Comparison of ENCODE assay signal across 10 cellular contexts in the genomic region with DNA sequence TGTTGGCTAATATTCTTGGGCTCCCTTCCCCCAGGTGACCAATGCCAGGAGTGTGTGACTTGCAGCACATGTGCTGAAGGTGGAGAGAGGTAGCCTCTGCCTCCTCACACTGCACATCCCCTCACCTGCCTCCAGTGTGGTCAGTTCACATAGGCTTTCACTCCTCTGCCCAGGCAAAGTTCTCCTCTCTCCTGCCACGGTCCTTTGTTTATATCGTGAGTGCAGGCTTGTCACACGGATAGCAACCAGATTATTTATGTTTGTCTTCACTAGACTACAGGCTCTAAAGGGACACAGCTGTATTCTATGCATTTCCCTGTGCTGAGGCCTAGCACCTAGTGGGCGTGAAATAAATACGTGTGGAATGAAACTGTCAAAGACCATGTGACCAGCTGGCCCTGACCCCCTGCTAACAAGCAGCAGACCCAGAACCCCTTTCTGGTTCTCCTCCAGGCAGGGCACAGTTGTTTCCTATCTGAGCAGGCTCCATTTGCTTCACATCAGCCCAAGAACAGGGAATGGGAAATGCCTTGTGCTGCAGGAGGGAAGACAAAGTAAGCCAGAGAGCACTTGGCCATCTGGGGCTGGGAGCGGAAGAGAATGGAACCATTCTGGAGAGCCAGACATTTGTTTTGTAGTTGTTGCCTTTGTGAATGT. TPM values are rescaled to one million over a fixed set of nuclear protein-coding genes. Genes with fewer than 3 reads are reported as not detected.
DNase-seq lines count a peak whose midpoint lies in the region; ATAC-seq and TF ChIP-seq lines count a peak whose summit lies in the region.
"Had no signal": no experiment of that assay in that cellular context is flagged by ENCODE, and none has a peak within 500 bp of the region (broad histone marks: within the 10 kb centered on the region; RNA-seq: fewer than 3 reads in every experiment).

No MANE protein-coding gene starts in this region.

- H3K4me3 ChIP-seq in choroid plexus epithelial cell (ENCODE audit: low read depth, low read length) (no peak overlapping the region), left lung (no peak overlapping the region), upper lobe of right lung (no peak overlapping the region)

- DNase-seq in DMS79 treated with DMSO at 0.1 percent for 48 hours (lab: John Stamatoyannopoulos, UW) (peak; percentile 21), DMS79 (lab: John Stamatoyannopoulos, UW) (no peak), choroid plexus epithelial cell (ENCODE audit: low read depth) (peak; percentile 29), left lung (no peak), upper lobe of right lung (no peak)
- no peak for DNase-seq in activated T-cell treated with anti-CD3 and anti-CD28 coated beads, Interleukin-2, amount 50 U/mL, for 1 hour
- DNase-seq: activated CD4-positive, CD25-positive, alpha-beta regulatory T cell treated with anti-CD3 and anti-CD28 coated beads, Interleukin-2, amount 50 U/mL, for 72 hours had no signal

- intact Hi-C loops in left lung (cut with DNase I) (no loop called here), upper lobe of right lung (cut with DNase I) (no loop called here)

- H3K36me3 ChIP-seq in left lung (no peaks in the 10 kb centered on the region), upper lobe of right lung (no peaks in the 10 kb centered on the region)

- TF ChIP-seq CTCF in choroid plexus epithelial cell (conservative IDR thresholded peaks at IDR 0.05; ENCODE audit: low read depth, low read length): peak; percentile 3
- TF ChIP-seq CTCF in left lung (IDR thresholded peaks at IDR 0.05): no peak
- no peak for TF ChIP-seq CTCF in upper lobe of right lung (IDR thresholded peaks at IDR 0.05)

- H3K9me3 ChIP-seq in left lung (no peaks in the 10 kb centered on the region), upper lobe of right lung (no peaks in the 10 kb centered on the region)

- H3K4me1 ChIP-seq in left lung: peaks cover 0 to 8% of the 10 kb centered on the region in 2 donors
- peaks cover 12% of the 10 kb centered on the region for H3K4me1 ChIP-seq in upper lobe of right lung

- H3K27me3 ChIP-seq in left lung: no peaks in the 10 kb centered on the region
- no peaks in the 10 kb centered on the region for H3K27me3 ChIP-seq in upper lobe of right lung

- peak overlapping the region; percentile 65 to 70 for H3K27ac ChIP-seq in left lung
- H3K27ac ChIP-seq in upper lobe of right lung: peak overlapping the region; percentile 65

- ATAC-seq in left lung: peak; percentile 40
- peak; percentile 29 for ATAC-seq in upper lobe of right lung
- no peak for ATAC-seq in GM18907 (IDR thresholded peaks at IDR 0.05; ENCODE audit: unreplicated experiment)
- no peak for ATAC-seq in HG02973 (IDR thresholded peaks at IDR 0.05; ENCODE audit: unreplicated experiment)

RNA-seq across cellular contexts. Expression of a gene that starts 42.3 kb away (rescaled TPM):
- total RNA-seq in left lung (1 to 10 TPM; 2.3 to 3.1 TPM), upper lobe of right lung (1.4 TPM)

RNA-seq across cellular contexts. Expression of a gene that starts 45.5 kb away (rescaled TPM):
- total RNA-seq in left lung (not detected), upper lobe of right lung (not detected)
- total RNA-seq: mononuclear cell had no signal

RNA-seq across cellular contexts. Expression of a gene that starts 56.3 kb away (rescaled TPM):
- under 1 TPM in 1 of 2 donors, not detected in 1; 0.29 TPM for total RNA-seq in left lung
- total RNA-seq in upper lobe of right lung: not detected
- total RNA-seq: mononuclear cell had no signal

Comparison
In these comparisons a context has a peak if more than half of its experiments do, and no peak if none do; other contexts are left out.
1. DNase-seq: peak in DMS79 treated with DMSO at 0.1 percent for 48 hours (single experiment) and choroid plexus epithelial cell (single experiment); none in DMS79 (single experiment), left lung (0 of 2), upper lobe of right lung (single experiment) and activated T-cell treated with anti-CD3 and anti-CD28 coated beads, Interleukin-2, amount 50 U/mL, for 1 hour (single experiment).
2. ATAC-seq: peak in left lung (single experiment) and upper lobe of right lung (single experiment); none in GM18907 (single experiment) and HG02973 (single experiment).